In the genomic region with DNA sequence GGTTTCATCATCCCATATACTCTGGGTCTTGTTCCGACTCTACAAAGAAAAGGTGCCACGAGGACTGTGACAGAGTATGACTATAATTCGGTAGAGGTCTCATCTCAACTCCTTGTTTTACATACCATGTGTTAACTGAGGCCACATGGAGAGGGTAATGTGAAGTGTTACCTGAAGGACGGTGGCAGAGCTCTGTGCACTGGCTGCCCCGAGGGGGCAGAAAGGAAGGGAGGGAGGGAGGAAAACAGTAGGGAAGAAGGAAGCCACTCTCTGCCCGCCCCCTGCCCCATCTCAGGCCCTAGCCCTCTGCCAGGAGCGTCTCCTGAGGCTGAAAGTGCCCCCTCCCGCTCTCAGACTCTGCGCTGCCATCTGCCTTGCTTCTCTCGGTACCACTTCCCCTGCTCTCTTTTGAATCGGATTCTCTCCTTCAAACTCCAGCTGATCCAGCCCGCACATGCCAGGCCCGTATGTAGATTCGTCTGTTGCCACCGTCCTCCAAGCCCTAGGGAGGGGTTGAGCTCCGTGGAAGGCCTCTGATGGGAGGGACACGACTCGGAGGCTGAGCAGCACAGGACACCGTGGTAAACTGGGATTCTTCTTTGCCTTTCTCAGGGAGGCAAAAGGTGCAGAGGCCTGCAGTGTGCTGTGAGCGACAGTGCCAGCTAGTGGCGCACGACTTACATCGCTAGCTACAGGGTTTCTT, we compare ENCODE assay signal across 8 cellular contexts.
A peak's percentile ranks its signal among the peaks of the same experiment; 100 is the strongest.
DNase-seq lines count a peak whose midpoint lies in the region; ATAC-seq and TF ChIP-seq lines count a peak whose summit lies in the region.

No MANE protein-coding gene starts in this region.

- CTCF ChIA-PET in activated CD4-positive, alpha-beta memory T cell treated with anti-CD3 and anti-CD28 coated beads for 36 hours (lab: Charles Lee), result interaction anchor here (0.5 to 2.9 kb wide), 38 partner anchors 8 to 1022 kb away, joined by 3 to 30 read pairs (median 4); partner anchors contain the start of gene ATP10A

- no peaks in the 10 kb centered on the region for H3K27me3 ChIP-seq in lung (ENCODE audit: control insufficient read depth, insufficient read depth)

- POLR2A ChIA-PET in activated CD4-positive, alpha-beta memory T cell treated with anti-CD3 and anti-CD28 coated beads for 36 hours (lab: Charles Lee), result interaction anchor here (0.6 kb wide), 1 partner anchor 770 kb away, joined by 4 read pairs; no protein-coding TSS in a partner anchor

- H3K4me3 ChIP-seq in lung, result no peak overlapping the region

- no peak overlapping the region for H3K27ac Mint-ChIP-seq in activated CD4-positive, alpha-beta memory T cell treated with anti-CD3 and anti-CD28 coated beads for 36 hours

- 9 to 11% methylated on average over 22 to 23 of the region's 23 CpGs for WGBS in lung, 2 donors

- H3K27me3 Mint-ChIP-seq in activated CD4-positive, alpha-beta memory T cell treated with anti-CD3 and anti-CD28 coated beads for 36 hours, result peaks cover 5% of the 10 kb centered on the region

- DNase-seq in AG08396 (ENCODE audit: low spot score) (peak; percentile 85), NCI-H2227 treated with DMSO at 0.1 percent for 48 hours (lab: John Stamatoyannopoulos, UW) (peak; percentile 1), lung (ENCODE audit: low spot score) (peak; percentile 68)
- peak; percentile 83 for DNase-seq in activated CD4-positive, alpha-beta memory T cell treated with anti-CD3 and anti-CD28 coated beads for 36 hours
- DNase-seq in effector CD8-positive, alpha-beta T cell (lab: John Stamatoyannopoulos, UW), result peak; percentile 33
- DNase-seq in stimulated activated CD4-positive, alpha-beta T cell treated with anti-CD3 and anti-CD28 coated beads, TNF-alpha, amount 100 ng/mL, for 48 hours (ENCODE audit: low read depth in 3 of 3), result peak; percentile 15 to 56 (median 50)

- intact Hi-C loops in activated CD4-positive, alpha-beta memory T cell treated with anti-CD3 and anti-CD28 coated beads for 36 hours (cut with micrococcal nuclease), result loop anchor here (1.0 to 10.0 kb wide), 5 partner anchors 69 to 425 kb away; partner anchors contain the start of gene ATP10A

- peak; percentile 84 for ATAC-seq in GM19463 (IDR thresholded peaks at IDR 0.05; ENCODE audit: unreplicated experiment)
- peak; percentile 90 for ATAC-seq in lung (ENCODE audit: insufficient read depth, low FRiP score)
- no peak for ATAC-seq in GM18498 (IDR thresholded peaks at IDR 0.05; ENCODE audit: unreplicated experiment)

- no peaks in the 10 kb centered on the region for H3K4me1 ChIP-seq in lung (ENCODE audit: control insufficient read depth in 2 of 2, insufficient read depth in 2 of 2, low read length in 2 of 2)

- no peaks in the 10 kb centered on the region for H3K36me3 Mint-ChIP-seq in activated CD4-positive, alpha-beta memory T cell treated with anti-CD3 and anti-CD28 coated beads for 36 hours

- peak; percentile 58 for TF ChIP-seq CTCF in lung (IDR thresholded peaks at IDR 0.05; ENCODE audit: control extremely low read depth, extremely low read depth)

- H3K9me3 Mint-ChIP-seq in activated CD4-positive, alpha-beta memory T cell treated with anti-CD3 and anti-CD28 coated beads for 36 hours, result peaks cover 8% of the 10 kb centered on the region

- no peaks in the 10 kb centered on the region for H3K36me3 ChIP-seq in lung (ENCODE audit: control insufficient read depth in 2 of 2, insufficient read depth in 2 of 2, low read length in 2 of 2)

- H3K4me3 Mint-ChIP-seq in activated CD4-positive, alpha-beta memory T cell treated with anti-CD3 and anti-CD28 coated beads for 36 hours, result peak overlapping the region; percentile 81

- H3K9me3 ChIP-seq in lung (ENCODE audit: control insufficient read depth in 2 of 2, insufficient read depth in 1 of 2, low read length in 1 of 2), result peaks cover 0 to 3% of the 10 kb centered on the region in 2 donors

- no peak overlapping the region for H3K27ac ChIP-seq in lung (ENCODE audit: low read depth in 1 of 2, low read length in 1 of 2)

- H3K4me1 Mint-ChIP-seq in activated CD4-positive, alpha-beta memory T cell treated with anti-CD3 and anti-CD28 coated beads for 36 hours (ENCODE audit: low read depth), result peaks cover 7% of the 10 kb centered on the region

Comparison
In these comparisons a context has a peak if more than half of its experiments do, and no peak if none do; other contexts are left out.
1. DNase-seq: peak in every context shown above with its lines; median percentile 85 in AG08396; 83 in activated CD4-positive, alpha-beta memory T cell treated with anti-CD3 and anti-CD28 coated beads for 36 hours; 68 in lung; 50 in stimulated activated CD4-positive, alpha-beta T cell treated with anti-CD3 and anti-CD28 coated beads, TNF-alpha, amount 100 ng/mL, for 48 hours; 33 in effector CD8-positive, alpha-beta T cell; 1 in NCI-H2227 treated with DMSO at 0.1 percent for 48 hours.